In genomic region chr14:89669209-89669608, GRCh38 we compare ENCODE assay signal across 12 cellular contexts.
DNase-seq lines count a peak whose midpoint lies in the region; ATAC-seq, FAIRE-seq and TF ChIP-seq lines count a peak whose summit lies in the region.
"Had no signal": no experiment of that assay in that cellular context is flagged by ENCODE, and none has a peak within 500 bp of the region (broad histone marks: within the 10 kb centered on the region; RNA-seq: fewer than 3 reads in every experiment).

No MANE protein-coding gene starts in this region.

- peak; percentile 41 for DNase-seq in GM06990 (ENCODE audit: extremely low read depth, insufficient read length)
- DNase-seq in activated T-cell treated with anti-CD3 and anti-CD28 coated beads, Interleukin-2, amount 50 U/mL, for 72 hours: peak; percentile 32 to 56
- DNase-seq in trophoblast cell: peak; percentile 33 to 67
- DNase-seq in NCI-H345 (lab: John Stamatoyannopoulos, UW): no peak
- DNase-seq in HTR-8/SVneo (ENCODE audit: insufficient read length, low spot score): no peak
- DNase-seq: NCI-H1417, SHP77 had no signal

- no peak overlapping the region for H3K27ac ChIP-seq in trophoblast cell (ENCODE audit: low read depth, low read length)

- peak overlapping the region; percentile 41 to 65 for H3K4me3 Mint-ChIP-seq in activated T-cell treated with anti-CD3 and anti-CD28 coated beads, Interleukin-2, amount 50 U/mL, for 72 hours
- H3K4me3 Mint-ChIP-seq: neural crest cell had no signal

- no peaks in the 10 kb centered on the region for H3K79me2 ChIP-seq in trophoblast cell (ENCODE audit: control insufficient read depth, insufficient read depth, low read length, poor library complexity)

- H2BK12ac ChIP-seq in trophoblast cell (ENCODE audit: low read length): no peak overlapping the region

- no peak overlapping the region for H4K12ac ChIP-seq in trophoblast cell (ENCODE audit: low read depth, low read length)

- no peak overlapping the region for H3K4ac ChIP-seq in trophoblast cell (ENCODE audit: low read depth, low read length)

- no peak overlapping the region for H3K4me3 ChIP-seq in GM06990 (replicated peaks; ENCODE audit: low read depth, low read length)
- H3K4me3 ChIP-seq in trophoblast cell (ENCODE audit: low read depth, low read length): no peak overlapping the region

- H3K9me3 ChIP-seq in trophoblast cell (ENCODE audit: insufficient read depth, low read depth, low read length): no peaks in the 10 kb centered on the region

- WGBS in trophoblast cell (ENCODE audit: extremely low coverage, insufficient coverage, insufficient read length): no CpG with 5 or more reads among the region's 11 CpGs

- no peak overlapping the region for H2AFZ ChIP-seq in trophoblast cell (ENCODE audit: insufficient read depth, low read length, poor library complexity)

- no peak for TF ChIP-seq CTCF in GM06990 (IDR thresholded peaks at IDR 0.05; ENCODE audit: insufficient read depth, low read length, poor library complexity, severe bottlenecking)

- no peak overlapping the region for H3K14ac ChIP-seq in trophoblast cell (ENCODE audit: low read length)

- H2BK120ac ChIP-seq in trophoblast cell (ENCODE audit: insufficient read depth, low read length, poor library complexity): no peak overlapping the region

- peaks cover 11 to 16% of the 10 kb centered on the region in 2 experiments for H3K4me1 ChIP-seq in trophoblast cell (ENCODE audit: control insufficient read depth in 1 of 2, insufficient read depth in 2 of 2, low read length in 2 of 2)

- H2AK5ac ChIP-seq in trophoblast cell (ENCODE audit: low read length): no peak overlapping the region

- peaks cover 3 to 13% of the 10 kb centered on the region in 2 donors for H3K36me3 Mint-ChIP-seq in activated T-cell treated with anti-CD3 and anti-CD28 coated beads, Interleukin-2, amount 50 U/mL, for 72 hours (ENCODE audit: insufficient read depth in 2 of 2)

- H3K9ac ChIP-seq in trophoblast cell (ENCODE audit: low read length): no peak overlapping the region

- no peaks in the 10 kb centered on the region for H3K27me3 ChIP-seq in GM06990 (replicated peaks; ENCODE audit: control insufficient read depth, insufficient read depth, low read length)
- H3K27me3 ChIP-seq in trophoblast cell (ENCODE audit: insufficient read depth, low read length): no peaks in the 10 kb centered on the region

- H3K23ac ChIP-seq in trophoblast cell (ENCODE audit: low read length): no peak overlapping the region

- no peaks in the 10 kb centered on the region for H3K36me3 ChIP-seq in GM06990 (ENCODE audit: control insufficient read depth, insufficient read depth, low read length)
- H3K36me3 ChIP-seq in trophoblast cell (ENCODE audit: control insufficient read depth in 1 of 2, insufficient read depth in 2 of 2, low read length in 2 of 2): no peaks in the 10 kb centered on the region

- no peak overlapping the region for H3K27ac Mint-ChIP-seq in activated T-cell treated with anti-CD3 and anti-CD28 coated beads, Interleukin-2, amount 50 U/mL, for 72 hours

- peak; percentile 65 for ATAC-seq in HG02642 (IDR thresholded peaks at IDR 0.05; ENCODE audit: poor library complexity, unreplicated experiment)
- peak; percentile 75 to 86 for ATAC-seq in activated T-cell treated with anti-CD3 and anti-CD28 coated beads, Interleukin-2, amount 50 U/mL, for 72 hours (replicated peaks in 1 of 2)
- no peak for ATAC-seq in HG02981 (IDR thresholded peaks at IDR 0.05; ENCODE audit: unreplicated experiment)
- ATAC-seq in GM19023 (IDR thresholded peaks at IDR 0.05; ENCODE audit: unreplicated experiment): no peak

- H3K79me1 ChIP-seq in trophoblast cell (ENCODE audit: low read length): no peaks in the 10 kb centered on the region

- H3K9me3 Mint-ChIP-seq in activated T-cell treated with anti-CD3 and anti-CD28 coated beads, Interleukin-2, amount 50 U/mL, for 72 hours: peaks cover 5 to 6% of the 10 kb centered on the region in 2 donors

- peaks cover 47% of the 10 kb centered on the region for H3K4me1 Mint-ChIP-seq in activated T-cell treated with anti-CD3 and anti-CD28 coated beads, Interleukin-2, amount 50 U/mL, for 72 hours (ENCODE audit: low read depth)

- no peaks in the 10 kb centered on the region for H3K27me3 Mint-ChIP-seq in activated T-cell treated with anti-CD3 and anti-CD28 coated beads, Interleukin-2, amount 50 U/mL, for 72 hours (ENCODE audit: low read depth)

- H2BK5ac ChIP-seq in trophoblast cell (ENCODE audit: low read depth, low read length, poor library complexity): no peak overlapping the region

- H4K8ac ChIP-seq in trophoblast cell (ENCODE audit: low read depth, low read length): no peak overlapping the region

- H4K91ac ChIP-seq in trophoblast cell (ENCODE audit: low read depth, low read length): no peak overlapping the region

- no peak overlapping the region for H3K18ac ChIP-seq in trophoblast cell (ENCODE audit: low read length)

- no peak overlapping the region for H3K4me2 ChIP-seq in trophoblast cell (ENCODE audit: low read length)

- FAIRE-seq in HTR-8/SVneo (lab: Jason Lieb, UNC): no peak
- FAIRE-seq: colon had no signal

Comparison
In these comparisons a context has a peak if more than half of its experiments do, and no peak if none do; other contexts are left out.
1. DNase-seq: peak in GM06990 (single experiment), activated T-cell treated with anti-CD3 and anti-CD28 coated beads, Interleukin-2, amount 50 U/mL, for 72 hours (2 of 2) and trophoblast cell (2 of 2); none in NCI-H345 (single experiment) and HTR-8/SVneo (single experiment).
2. ATAC-seq: peak in HG02642 (single experiment) and activated T-cell treated with anti-CD3 and anti-CD28 coated beads, Interleukin-2, amount 50 U/mL, for 72 hours (2 of 2); none in HG02981 (single experiment) and GM19023 (single experiment).